In genomic region chr7:78433421-78433820, GRCh38 we compare ENCODE assay signal across 15 cellular contexts.
DNase-seq lines count a peak whose midpoint lies in the region; ATAC-seq and TF ChIP-seq lines count a peak whose summit lies in the region.
"Had no signal": no experiment of that assay in that cellular context is flagged by ENCODE, and none has a peak within 500 bp of the region (broad histone marks: within the 10 kb centered on the region; RNA-seq: fewer than 3 reads in every experiment).

No MANE protein-coding gene starts in this region.

- DNase-seq in LHCN-M2 (ENCODE audit: low read depth), result peak; percentile 59
- DNase-seq in caudate nucleus (lab: John Stamatoyannopoulos, UW), result no peak
- no peak for DNase-seq in tibial artery
- no peak for DNase-seq in immature natural killer cell
- DNase-seq in CD14-positive monocyte (ENCODE audit: low spot score), result no peak
- DNase-seq: C1 segment of cervical spinal cord; Caco-2; CD4-positive, CD25-positive, alpha-beta regulatory T cell; CD8-positive, alpha-beta T cell; DMS153; DND-41; GOT3; HFFc6 had no signal

- TF ChIP-seq CTCF in tibial artery (IDR thresholded peaks at IDR 0.05) (no peak), CD14-positive monocyte (IDR thresholded peaks at IDR 0.05) (no peak)

- no peaks in the 10 kb centered on the region for H3K36me3 ChIP-seq in tibial artery
- H3K36me3 ChIP-seq: HAP-1 had no signal

- H3K27me3 Mint-ChIP-seq in immature natural killer cell (ENCODE audit: low read depth in 3 of 3), result peaks cover 0 to 6% (median 2%) of the 10 kb centered on the region in 3 donors
- peaks cover 0 to 2% (median 0%) of the 10 kb centered on the region in 3 donors for H3K27me3 Mint-ChIP-seq in CD14-positive monocyte (ENCODE audit: low read depth in 3 of 3)
- H3K27me3 Mint-ChIP-seq: CD4-positive, CD25-positive, alpha-beta regulatory T cell had no signal

- H3K4me3 ChIP-seq in tibial artery, result no peak overlapping the region
- H3K4me3 ChIP-seq: HAP-1 had no signal

- H3K4me1 Mint-ChIP-seq in immature natural killer cell, result no peaks in the 10 kb centered on the region
- no peaks in the 10 kb centered on the region for H3K4me1 Mint-ChIP-seq in CD14-positive monocyte
- H3K4me1 Mint-ChIP-seq: CD4-positive, CD25-positive, alpha-beta regulatory T cell had no signal

- H3K4me1 ChIP-seq in tibial artery, result peaks cover 4 to 55% (median 30%) of the 10 kb centered on the region in 4 donors
- H3K4me1 ChIP-seq: Caco-2, HAP-1 had no signal

- no peaks in the 10 kb centered on the region for H3K27me3 ChIP-seq in tibial artery

- H3K36me3 Mint-ChIP-seq in immature natural killer cell (peaks cover 0 to 4% (median 0%) of the 10 kb centered on the region in 3 donors), CD14-positive monocyte (no peaks in the 10 kb centered on the region)
- H3K36me3 Mint-ChIP-seq: CD4-positive, CD25-positive, alpha-beta regulatory T cell; CD8-positive, alpha-beta T cell had no signal

- H3K9me3 Mint-ChIP-seq in immature natural killer cell (peaks cover 0 to 15% (median 0%) of the 10 kb centered on the region in 6 donors), CD14-positive monocyte (peaks cover 0 to 5% (median 0%) of the 10 kb centered on the region in 7 donors)
- H3K9me3 Mint-ChIP-seq: HFFc6 had no signal

- intact Hi-C loops in tibial artery (cut with DNase I; ENCODE audit: low total_unique reads), result no loop called here
- intact Hi-C loops in CD14-positive monocyte (cut with micrococcal nuclease), result no loop called here

- no peak for ATAC-seq in HG03378 (IDR thresholded peaks at IDR 0.05; ENCODE audit: unreplicated experiment)
- ATAC-seq: CD8-positive, alpha-beta T cell had no signal

- H3K27ac ChIP-seq in caudate nucleus (ENCODE audit: low read depth, low read length) (peak overlapping the region; percentile 79), tibial artery (peak overlapping the region; percentile 84 to 85)

- H3K27ac Mint-ChIP-seq in immature natural killer cell (no peak overlapping the region), CD14-positive monocyte (no peak overlapping the region)
- H3K27ac Mint-ChIP-seq: CD4-positive, CD25-positive, alpha-beta regulatory T cell; CD8-positive, alpha-beta T cell; HFFc6 had no signal

- H3K4me3 Mint-ChIP-seq in immature natural killer cell (no peak overlapping the region), CD14-positive monocyte (no peak overlapping the region)
- H3K4me3 Mint-ChIP-seq: CD4-positive, CD25-positive, alpha-beta regulatory T cell; CD8-positive, alpha-beta T cell; HFFc6 had no signal

- no peaks in the 10 kb centered on the region for H3K9me3 ChIP-seq in tibial artery
- H3K9me3 ChIP-seq: Caco-2, HAP-1 had no signal
